In genomic region chr2:67311536-67311935, GRCh38 we compare ENCODE assay signal across 15 cellular contexts.
DNase-seq lines count a peak whose midpoint lies in the region; ATAC-seq and TF ChIP-seq lines count a peak whose summit lies in the region.
"Had no signal": no experiment of that assay in that cellular context is flagged by ENCODE, and none has a peak within 500 bp of the region (broad histone marks: within the 10 kb centered on the region; RNA-seq: fewer than 3 reads in every experiment).

No MANE protein-coding gene starts in this region.

- no peak overlapping the region for H3K9ac ChIP-seq in PC-3 (ENCODE audit: low read length)

- POLR2A ChIA-PET in PC-3 (lab: Charles Lee; ENCODE audit: unreplicated experiment), result interaction anchor here (0.6 kb wide), 2 partner anchors 38 to 450 kb away, joined by 3 read pairs; no protein-coding TSS in a partner anchor

- no peaks in the 10 kb centered on the region for H3K9me3 ChIP-seq in PC-3 (ENCODE audit: low read length)

- H3K27me3 ChIP-seq in PC-3 (ENCODE audit: low read length), result no peaks in the 10 kb centered on the region
- H3K27me3 ChIP-seq: cardiac muscle cell had no signal

- H3K4me2 ChIP-seq in PC-3 (ENCODE audit: low read length), result no peak overlapping the region

- 0 out of 2 replicates have a peak overlapping the region, but pooled peaks have one; percentile 13 for H3K27ac ChIP-seq in PC-3 (ENCODE audit: low read length)
- H3K27ac ChIP-seq: 22Rv1, cardiac muscle cell had no signal

- H3F3A ChIP-seq in PC-3 (ENCODE audit: low read length, unreplicated experiment), result no peaks in the 10 kb centered on the region

- peak; percentile 38 for DNase-seq in DMS53 (lab: John Stamatoyannopoulos, UW)
- DNase-seq in DMS53 treated with DMSO at 0.1 percent for 48 hours (lab: John Stamatoyannopoulos, UW; ENCODE audit: unreplicated experiment), result no peak
- peak; percentile 80 for DNase-seq in PC-3
- DNase-seq in epithelial cell of esophagus (ENCODE audit: low read depth), result peak; percentile 82
- peak; percentile 84 for DNase-seq in renal cortical epithelial cell (ENCODE audit: low read depth)
- DNase-seq in NCI-H187 (lab: John Stamatoyannopoulos, UW), result no peak
- no peak for DNase-seq in NCI-H2081 (lab: John Stamatoyannopoulos, UW)
- no peak for DNase-seq in NCI-H345 (lab: John Stamatoyannopoulos, UW)
- DNase-seq: activated CD4-positive, alpha-beta T cell treated with anti-CD3 and anti-CD28 coated beads for 4 hours; NCI-H1092; right cardiac atrium; T-cell had no signal

- peaks cover 27% of the 10 kb centered on the region for H3K4me1 ChIP-seq in PC-3 (ENCODE audit: insufficient read depth, low read length)

- no peak for TF ChIP-seq CTCF in PC-3 (conservative IDR thresholded peaks at IDR 0.05; ENCODE audit: low read depth, low read length)
- no peak for TF ChIP-seq CTCF in epithelial cell of esophagus (IDR thresholded peaks at IDR 0.05; ENCODE audit: insufficient read depth, low read depth, low read length, missing control alignments)

- no peaks in the 10 kb centered on the region for H3K79me2 ChIP-seq in PC-3 (ENCODE audit: low read length)

- H3K36me3 ChIP-seq in PC-3 (ENCODE audit: low read depth, low read length), result no peaks in the 10 kb centered on the region
- H3K36me3 ChIP-seq: cardiac muscle cell had no signal

- no peaks in the 10 kb centered on the region for H4K20me1 ChIP-seq in PC-3 (ENCODE audit: low read length)

- H3K9me2 ChIP-seq in PC-3 (replicated peaks; ENCODE audit: low read length), result no peaks in the 10 kb centered on the region

- H3K4me3 ChIP-seq in PC-3 (ENCODE audit: low read length), result no peak overlapping the region
- H3K4me3 ChIP-seq in epithelial cell of esophagus (ENCODE audit: low read length), result no peak overlapping the region
- H3K4me3 ChIP-seq: cardiac muscle cell had no signal

- H2AFZ ChIP-seq in PC-3 (ENCODE audit: low read length), result no peak overlapping the region

- CTCF ChIA-PET in PC-3 (lab: Charles Lee), result interaction anchor here (0.7 kb wide), 1 partner anchor 882 kb away, joined by 3 read pairs; no protein-coding TSS in a partner anchor

- BruUV-seq in PC-3 (replicated peaks; lab: Mats Ljungman, UMichigan), result no TSS peak

- ATAC-seq in PC-3, result peak; percentile 91
- ATAC-seq: activated T-helper 17 cell treated with anti-CD3 and anti-CD28 coated beads, Interleukin-2, amount 50 U/mL, for 72 hours; right cardiac atrium; T-cell had no signal

- intact Hi-C loops in PC-3 (cut with micrococcal nuclease), result no loop called here

Comparison
In these comparisons a context has a peak if more than half of its experiments do, and no peak if none do; other contexts are left out.
1. DNase-seq: peak in DMS53 (single experiment), PC-3 (single experiment), epithelial cell of esophagus (single experiment) and renal cortical epithelial cell (single experiment); none in DMS53 treated with DMSO at 0.1 percent for 48 hours (single experiment), NCI-H187 (0 of 2), NCI-H2081 (0 of 2) and NCI-H345 (single experiment).